22 cellular contexts compared by ENCODE assay signal in the genomic region with DNA sequence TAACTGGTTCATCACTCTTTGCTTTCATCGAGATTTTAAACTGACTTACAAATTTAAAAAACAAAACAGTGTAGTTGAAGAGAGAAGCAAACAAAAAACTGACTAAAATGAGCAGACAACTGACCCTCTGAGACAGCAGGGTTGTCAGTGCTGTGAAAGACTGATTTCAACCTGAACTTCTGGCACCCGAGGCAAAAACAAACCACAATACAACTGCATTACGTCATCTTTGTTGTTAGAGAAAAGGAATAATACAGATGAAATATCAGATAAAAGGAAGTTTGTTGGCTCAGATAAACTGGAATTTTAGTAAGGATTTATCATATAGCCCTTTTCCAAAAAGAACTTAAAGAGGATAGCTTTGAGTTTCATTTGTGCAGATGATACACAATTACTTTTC. TPM values are rescaled to one million over a fixed set of nuclear protein-coding genes. Genes with fewer than 3 reads are reported as not detected.
DNase-seq lines count a peak whose midpoint lies in the region; ATAC-seq and TF ChIP-seq lines count a peak whose summit lies in the region.
"Had no signal": no experiment of that assay in that cellular context is flagged by ENCODE, and none has a peak within 500 bp of the region (broad histone marks: within the 10 kb centered on the region; RNA-seq: fewer than 3 reads in every experiment).

No MANE protein-coding gene starts in this region.

- no peak for TF ChIP-seq CTCF in mesothelial cell of epicardium (IDR thresholded peaks at IDR 0.05; ENCODE audit: unreplicated experiment)
- no peak for TF ChIP-seq CTCF in endothelial cell (IDR thresholded peaks at IDR 0.05; ENCODE audit: unreplicated experiment)

- no peak for ATAC-seq in HG02938 (IDR thresholded peaks at IDR 0.05; ENCODE audit: unreplicated experiment)
- ATAC-seq: activated CD8-positive, alpha-beta T cell treated with anti-CD3 and anti-CD28 coated beads for 36 hours; activated T-cell treated with anti-CD3 and anti-CD28 coated beads, Interleukin-2, amount 50 U/mL, for 72 hours; naive thymus-derived CD4-positive, alpha-beta T cell; pancreas; WTC11 had no signal

- peak; percentile 10 for DNase-seq in GM03348 (ENCODE audit: low spot score)
- peak; percentile 8 for DNase-seq in MV-4-11 (lab: John Stamatoyannopoulos, UW)
- peak; percentile 50 for DNase-seq in astrocyte of the hippocampus (ENCODE audit: low read depth, low spot score)
- no peak for DNase-seq in mesothelial cell of epicardium (ENCODE audit: low spot score in 2 of 2, unreplicated experiment in 2 of 2)
- DNase-seq in NCI-H1092 treated with DMSO at 0.1 percent for 48 hours (lab: John Stamatoyannopoulos, UW), result no peak
- DNase-seq in NK-92 treated with Interleukin-12 subunit alpha and Interleukin-12 subunit beta, amount 100 ng/mL, for 24 hours (lab: John Stamatoyannopoulos, UW), result no peak
- no peak for DNase-seq in endothelial cell (ENCODE audit: low spot score)
- DNase-seq: activated CD8-positive, alpha-beta T cell treated with anti-CD3 and anti-CD28 coated beads for 36 hours; activated naive CD8-positive, alpha-beta T cell treated with anti-CD3 and anti-CD28 coated beads, Interleukin-2, amount 10 ng/mL, durations not matched to agents 7 days and 5 days; activated T-cell treated with anti-CD3 and anti-CD28 coated beads, Interleukin-2, amount 50 U/mL, for 72 hours; central memory CD4-positive, alpha-beta T cell; COR-L47; effector CD8-positive, alpha-beta T cell; naive thymus-derived CD4-positive, alpha-beta T cell; NCI-H1694 treated with DMSO at 0.1 percent for 48 hours; pancreas; stimulated activated CD4-positive, alpha-beta T cell treated with anti-CD3 and anti-CD28 coated beads, Interleukin-2, amount 100 ng/mL, for 48 hours; uterus had no signal

- H3K4me1 Mint-ChIP-seq in mesothelial cell of epicardium (peaks cover 16% of the 10 kb centered on the region), endothelial cell (ENCODE audit: unreplicated experiment) (peaks cover 5% of the 10 kb centered on the region)
- H3K4me1 Mint-ChIP-seq: WTC11 had no signal

- peaks cover 2% of the 10 kb centered on the region for H3K27me3 Mint-ChIP-seq in mesothelial cell of epicardium (ENCODE audit: low read depth)
- no peaks in the 10 kb centered on the region for H3K27me3 Mint-ChIP-seq in endothelial cell (ENCODE audit: unreplicated experiment)
- H3K27me3 Mint-ChIP-seq: activated CD8-positive, alpha-beta T cell treated with anti-CD3 and anti-CD28 coated beads for 36 hours; activated naive CD8-positive, alpha-beta T cell treated with anti-CD3 and anti-CD28 coated beads, Interleukin-2, amount 10 ng/mL, durations not matched to agents 7 days and 5 days; naive thymus-derived CD4-positive, alpha-beta T cell had no signal

- no peaks in the 10 kb centered on the region for H3K9me3 Mint-ChIP-seq in mesothelial cell of epicardium
- no peaks in the 10 kb centered on the region for H3K9me3 Mint-ChIP-seq in endothelial cell (ENCODE audit: unreplicated experiment)
- H3K9me3 Mint-ChIP-seq: activated naive CD8-positive, alpha-beta T cell treated with anti-CD3 and anti-CD28 coated beads, Interleukin-2, amount 10 ng/mL, durations not matched to agents 7 days and 5 days; naive thymus-derived CD4-positive, alpha-beta T cell; T-helper 1 cell treated with Interleukin-12 subunit alpha and Interleukin-12 subunit beta and Interleukin-4 antibody, amounts not matched to agents 30 μg/mL and 1 μg/mL, for 36 hours had no signal

- no peak overlapping the region for H3K4me3 Mint-ChIP-seq in mesothelial cell of epicardium
- no peak overlapping the region for H3K4me3 Mint-ChIP-seq in endothelial cell (ENCODE audit: unreplicated experiment)
- H3K4me3 Mint-ChIP-seq: activated CD8-positive, alpha-beta T cell treated with anti-CD3 and anti-CD28 coated beads for 36 hours; activated naive CD8-positive, alpha-beta T cell treated with anti-CD3 and anti-CD28 coated beads, Interleukin-2, amount 10 ng/mL, durations not matched to agents 7 days and 5 days; activated T-cell treated with anti-CD3 and anti-CD28 coated beads, Interleukin-2, amount 50 U/mL, for 72 hours; naive thymus-derived CD4-positive, alpha-beta T cell; T-helper 1 cell treated with Interleukin-12 subunit alpha and Interleukin-12 subunit beta and Interleukin-4 antibody, amounts not matched to agents 30 μg/mL and 1 μg/mL, for 36 hours; WTC11 had no signal

- H3K36me3 Mint-ChIP-seq in mesothelial cell of epicardium (no peaks in the 10 kb centered on the region), endothelial cell (ENCODE audit: low read depth, unreplicated experiment) (no peaks in the 10 kb centered on the region)

- H3K27ac Mint-ChIP-seq in mesothelial cell of epicardium (peak overlapping the region; percentile 1), endothelial cell (ENCODE audit: unreplicated experiment) (no peak overlapping the region)
- H3K27ac Mint-ChIP-seq: activated CD8-positive, alpha-beta T cell treated with anti-CD3 and anti-CD28 coated beads for 36 hours; activated naive CD8-positive, alpha-beta T cell treated with anti-CD3 and anti-CD28 coated beads, Interleukin-2, amount 10 ng/mL, durations not matched to agents 7 days and 5 days; activated T-cell treated with anti-CD3 and anti-CD28 coated beads, Interleukin-2, amount 50 U/mL, for 72 hours; T-helper 1 cell treated with Interleukin-12 subunit alpha and Interleukin-12 subunit beta and Interleukin-4 antibody, amounts not matched to agents 30 μg/mL and 1 μg/mL, for 36 hours; WTC11 had no signal

RNA-seq across cellular contexts. Expression of a gene that starts 51.1 kb away (rescaled TPM):
- total RNA-seq in mesothelial cell of epicardium, result 0.20 to 0.27 TPM (median 0.22 TPM) in 3 replicates
- 0.36 TPM for total RNA-seq in endothelial cell (ENCODE audit: unreplicated experiment)
- total RNA-seq: G401 had no signal

RNA-seq across cellular contexts. Expression of a gene that starts 52.1 kb away (rescaled TPM):
- 39.7 to 46.3 TPM (median 40.5 TPM) in 3 replicates for total RNA-seq in mesothelial cell of epicardium
- 41.9 TPM for total RNA-seq in endothelial cell (ENCODE audit: unreplicated experiment)

Comparison
In these comparisons a context has a peak if more than half of its experiments do, and no peak if none do; other contexts are left out.
1. DNase-seq: peak in GM03348 (single experiment), MV-4-11 (single experiment) and astrocyte of the hippocampus (single experiment); none in mesothelial cell of epicardium (0 of 2), NCI-H1092 treated with DMSO at 0.1 percent for 48 hours (single experiment), NK-92 treated with Interleukin-12 subunit alpha and Interleukin-12 subunit beta, amount 100 ng/mL, for 24 hours (single experiment) and endothelial cell (single experiment).